In the genomic region with DNA sequence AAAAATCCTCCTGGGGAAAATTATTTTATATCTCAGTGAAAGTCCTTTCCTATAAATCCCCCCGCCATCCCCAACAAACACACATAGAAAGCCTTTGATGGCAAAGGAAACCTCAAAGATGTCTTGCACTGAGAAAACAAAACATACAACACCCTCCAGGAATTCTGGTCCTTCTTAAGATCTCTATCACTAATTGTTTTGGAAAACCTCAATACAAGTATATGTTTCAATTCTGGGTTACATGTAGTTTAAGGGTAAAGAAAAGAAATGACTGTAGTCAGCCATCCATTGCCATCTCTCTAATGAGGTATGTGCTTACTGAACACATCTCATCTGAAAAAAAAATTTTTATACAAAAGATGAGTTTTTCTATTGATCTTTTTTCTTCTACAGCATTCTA, we compare ENCODE assay signal across 17 cellular contexts.
DNase-seq lines count a peak whose midpoint lies in the region; ATAC-seq and TF ChIP-seq lines count a peak whose summit lies in the region.
"Had no signal": no experiment of that assay in that cellular context is flagged by ENCODE, and none has a peak within 500 bp of the region (broad histone marks: within the 10 kb centered on the region; RNA-seq: fewer than 3 reads in every experiment).

No MANE protein-coding gene starts in this region.

- H3F3A ChIP-seq in SK-N-SH (replicated peaks; ENCODE audit: insufficient read depth) = no peaks in the 10 kb centered on the region

- H3K9me2 ChIP-seq in SK-N-SH = no peaks in the 10 kb centered on the region

- H2AFZ ChIP-seq in SK-N-SH (ENCODE audit: low read depth) (no peak overlapping the region), neuronal stem cell (ENCODE audit: low read length) (peak overlapping the region; percentile 27)

- H3K4me1 ChIP-seq in SK-N-SH (ENCODE audit: control insufficient read depth in 1 of 2, insufficient read depth in 2 of 2, low read depth in 1 of 2, low read length in 1 of 2) (peaks cover 0 to 3% of the 10 kb centered on the region in 2 experiments; a peak in 2 of 4 replicates), adipocyte (ENCODE audit: control insufficient read depth, insufficient read depth, low read length) (peaks cover 30% of the 10 kb centered on the region), neuronal stem cell (ENCODE audit: control insufficient read depth in 2 of 2, insufficient read depth in 1 of 2, low read depth in 1 of 2, low read length in 2 of 2) (peaks cover 1 to 11% of the 10 kb centered on the region in 2 donors), right cardiac atrium (ENCODE audit: control insufficient read depth, insufficient read depth, low read length) (no peaks in the 10 kb centered on the region)
- H3K4me1 ChIP-seq: A549; BLaER1 treated with 17β-estradiol and CSF1 and Interleukin-3, amounts not matched to agents 10 nM and 100 nM had no signal

- no peak overlapping the region for H2BK120ac ChIP-seq in neuronal stem cell (ENCODE audit: low read depth, low read length)

- H3K27me3 Mint-ChIP-seq in brain = peaks cover 5% of the 10 kb centered on the region
- peaks cover 2% of the 10 kb centered on the region for H3K27me3 Mint-ChIP-seq in activated CD4-positive, alpha-beta memory T cell treated with anti-CD3 and anti-CD28 coated beads for 36 hours
- H3K27me3 Mint-ChIP-seq: CD4-positive, alpha-beta T cell had no signal

- no peaks in the 10 kb centered on the region for H3K9me3 Mint-ChIP-seq in brain
- H3K9me3 Mint-ChIP-seq in activated CD4-positive, alpha-beta memory T cell treated with anti-CD3 and anti-CD28 coated beads for 36 hours = no peaks in the 10 kb centered on the region
- H3K9me3 Mint-ChIP-seq: CD4-positive, alpha-beta T cell; CD8-positive, alpha-beta T cell had no signal

- CTCF ChIA-PET in SK-N-SH (lab: Yijun Ruan, JAX) = interaction anchor here (0.6 to 4.9 kb wide), 35 partner anchors 9 to 1002 kb away, joined by 3 to 139 read pairs (median 4); partner anchors contain the start of genes FSIP1, SRP14 and THBS1
- CTCF ChIA-PET in activated CD4-positive, alpha-beta memory T cell treated with anti-CD3 and anti-CD28 coated beads for 36 hours (lab: Charles Lee) = interaction anchor here (0.5 to 14.0 kb wide), 30 partner anchors 15 to 1245 kb away, joined by 3 to 211 read pairs (median 4); partner anchors contain the start of gene THBS1

- H3K9me3 ChIP-seq in SK-N-SH (no peaks in the 10 kb centered on the region), adipocyte (ENCODE audit: control insufficient read depth, low read length) (no peaks in the 10 kb centered on the region), neuronal stem cell (replicated peaks in 1 of 2; ENCODE audit: control insufficient read depth in 2 of 2, insufficient read depth in 1 of 2, low read depth in 1 of 2, low read length in 2 of 2) (no peaks in the 10 kb centered on the region), right cardiac atrium (ENCODE audit: control insufficient read depth, low read length) (no peaks in the 10 kb centered on the region)
- H3K9me3 ChIP-seq: A549; BLaER1 treated with 17β-estradiol and CSF1 and Interleukin-3, amounts not matched to agents 10 nM and 100 nM; Caco-2 had no signal

- H3K27me3 ChIP-seq in SK-N-SH (ENCODE audit: insufficient read depth) (no peaks in the 10 kb centered on the region), adipocyte (replicated peaks; ENCODE audit: control insufficient read depth, insufficient read depth, low read length) (no peaks in the 10 kb centered on the region), neuronal stem cell (ENCODE audit: control insufficient read depth in 3 of 3, insufficient read depth in 3 of 3, low read depth in 1 of 3, low read length in 3 of 3) (no peaks in the 10 kb centered on the region), right cardiac atrium (ENCODE audit: control insufficient read depth, insufficient read depth) (no peaks in the 10 kb centered on the region)
- H3K27me3 ChIP-seq: BLaER1 treated with 17β-estradiol and CSF1 and Interleukin-3, amounts not matched to agents 10 nM and 100 nM had no signal

- no peak overlapping the region for H2BK12ac ChIP-seq in neuronal stem cell (ENCODE audit: low read length)

- no peak overlapping the region for H3K4ac ChIP-seq in neuronal stem cell (ENCODE audit: low read length)

- H3K4me3 ChIP-seq in SK-N-SH (ENCODE audit: low read depth in 2 of 2, low read length in 1 of 2) = no peak overlapping the region
- H3K4me3 ChIP-seq in adipocyte (ENCODE audit: low read length) = no peak overlapping the region
- no peak overlapping the region for H3K4me3 ChIP-seq in neuronal stem cell (ENCODE audit: low read length in 2 of 2)
- no peak overlapping the region for H3K4me3 ChIP-seq in right cardiac atrium (ENCODE audit: low read length)
- H3K4me3 ChIP-seq: A549; BLaER1 treated with 17β-estradiol and CSF1 and Interleukin-3, amounts not matched to agents 10 nM and 100 nM had no signal

- no peak overlapping the region for H4K91ac ChIP-seq in neuronal stem cell (ENCODE audit: low read depth, low read length, poor library complexity)

- intact Hi-C loops in activated CD4-positive, alpha-beta memory T cell treated with anti-CD3 and anti-CD28 coated beads for 36 hours (cut with micrococcal nuclease) = loop anchor here (10.0 kb wide), 2 partner anchors 349 to 589 kb away; partner anchors contain the start of gene SRP14
- intact Hi-C loops in right cardiac atrium (cut with DNase I) = loop anchor here (5.0 to 10.0 kb wide), 3 partner anchors 67 to 971 kb away; no protein-coding TSS in a partner anchor

- DNase-seq in SK-N-SH = no peak
- DNase-seq in adipocyte (ENCODE audit: low read depth) = peak; percentile 44
- DNase-seq in neuronal stem cell (ENCODE audit: low spot score) = no peak
- DNase-seq in activated CD4-positive, alpha-beta memory T cell treated with anti-CD3 and anti-CD28 coated beads for 36 hours = no peak
- DNase-seq in right cardiac atrium = no peak
- no peak for DNase-seq in LoVo (ENCODE audit: low spot score)
- DNase-seq: GF-D8 had no signal

- no peaks in the 10 kb centered on the region for H3K79me1 ChIP-seq in neuronal stem cell (ENCODE audit: low read depth, low read length)

- ATAC-seq in SK-N-SH treated with all-trans-retinoic acid at 6 μM for 48 hours (no peak), right cardiac atrium (no peak)

- H3K36me3 ChIP-seq in SK-N-SH (replicated peaks in 1 of 2; ENCODE audit: control insufficient read depth in 1 of 2, insufficient read depth in 2 of 2, low read length in 1 of 2) (no peaks in the 10 kb centered on the region), adipocyte (ENCODE audit: control insufficient read depth, insufficient read depth, low read length, severe bottlenecking) (no peaks in the 10 kb centered on the region), neuronal stem cell (replicated peaks in 1 of 2; ENCODE audit: control insufficient read depth in 2 of 2, insufficient read depth in 2 of 2, low read length in 2 of 2) (no peaks in the 10 kb centered on the region)
- H3K36me3 ChIP-seq: BLaER1 treated with 17β-estradiol and CSF1 and Interleukin-3, amounts not matched to agents 10 nM and 100 nM had no signal

- no peaks in the 10 kb centered on the region for H3K79me2 ChIP-seq in SK-N-SH (ENCODE audit: insufficient read depth)

- H3K4me2 ChIP-seq in SK-N-SH (peak overlapping the region; percentile 16; the same call in 1 of the 2 replicates), neuronal stem cell (ENCODE audit: insufficient read depth, low read length, poor library complexity, severe bottlenecking) (no peak overlapping the region)
- H3K4me2 ChIP-seq: A549; BLaER1 treated with 17β-estradiol and CSF1 and Interleukin-3, amounts not matched to agents 10 nM and 100 nM had no signal

- H3K18ac ChIP-seq in neuronal stem cell (ENCODE audit: low read length) = no peak overlapping the region

- H3K27ac Mint-ChIP-seq in brain = peak overlapping the region in 3 of 5 experiments; percentile 20 to 79 (median 49)
- no peak overlapping the region for H3K27ac Mint-ChIP-seq in activated CD4-positive, alpha-beta memory T cell treated with anti-CD3 and anti-CD28 coated beads for 36 hours
- H3K27ac Mint-ChIP-seq: B cell; CD4-positive, alpha-beta T cell; CD8-positive, alpha-beta T cell had no signal

- no peak overlapping the region for H2AK5ac ChIP-seq in neuronal stem cell (ENCODE audit: low read depth, low read length)

- TF ChIP-seq CTCF in SK-N-SH (IDR thresholded peaks at IDR 0.05) (no peak), brain (conservative IDR thresholded peaks at IDR 0.05) (no peak)

- H3K36me3 Mint-ChIP-seq in brain = no peaks in the 10 kb centered on the region
- no peaks in the 10 kb centered on the region for H3K36me3 Mint-ChIP-seq in activated CD4-positive, alpha-beta memory T cell treated with anti-CD3 and anti-CD28 coated beads for 36 hours
- H3K36me3 Mint-ChIP-seq: CD8-positive, alpha-beta T cell had no signal

- H4K20me1 ChIP-seq in SK-N-SH (ENCODE audit: insufficient read depth) = no peaks in the 10 kb centered on the region
- H4K20me1 ChIP-seq: BLaER1 treated with 17β-estradiol and CSF1 and Interleukin-3, amounts not matched to agents 10 nM and 100 nM had no signal

- TF ChIP-seq EP300 in SK-N-SH (IDR thresholded peaks at IDR 0.05; ENCODE audit: borderline replicate concordance in 1 of 2, low read depth in 1 of 2, low read length in 1 of 2) = no peak

- H4K8ac ChIP-seq in neuronal stem cell (ENCODE audit: low read depth, low read length) = no peak overlapping the region

- no peak overlapping the region for H2BK15ac ChIP-seq in neuronal stem cell (ENCODE audit: low read length)

- H3K9ac ChIP-seq in SK-N-SH (no peak overlapping the region), adipocyte (ENCODE audit: low read length) (no peak overlapping the region), neuronal stem cell (ENCODE audit: low read depth, low read length, poor library complexity) (no peak overlapping the region)
- H3K9ac ChIP-seq: BLaER1 treated with 17β-estradiol and CSF1 and Interleukin-3, amounts not matched to agents 10 nM and 100 nM had no signal

- peaks cover 51% of the 10 kb centered on the region for H3K4me1 Mint-ChIP-seq in brain
- no peaks in the 10 kb centered on the region for H3K4me1 Mint-ChIP-seq in activated CD4-positive, alpha-beta memory T cell treated with anti-CD3 and anti-CD28 coated beads for 36 hours (ENCODE audit: low read depth)
- H3K4me1 Mint-ChIP-seq: B cell had no signal

- H3K27ac ChIP-seq in SK-N-SH (ENCODE audit: low read depth in 2 of 2, low read length in 1 of 2) (peak overlapping the region in 1 of 2 experiments; percentile 3; a peak in 1 of 4 replicates), neuronal stem cell (replicated peaks; ENCODE audit: low read length) (no peak overlapping the region), right cardiac atrium (ENCODE audit: low read length) (no peak overlapping the region)
- H3K27ac ChIP-seq: 22Rv1; A549; BLaER1 treated with 17β-estradiol and CSF1 and Interleukin-3, amounts not matched to agents 10 nM and 100 nM; C4-2B had no signal

- no peak overlapping the region for H3K23ac ChIP-seq in neuronal stem cell (ENCODE audit: low read depth, low read length, poor library complexity)

- H2BK5ac ChIP-seq in neuronal stem cell (ENCODE audit: low read length) = no peak overlapping the region

- no peak overlapping the region for H3K4me3 Mint-ChIP-seq in brain
- no peak overlapping the region for H3K4me3 Mint-ChIP-seq in activated CD4-positive, alpha-beta memory T cell treated with anti-CD3 and anti-CD28 coated beads for 36 hours
- H3K4me3 Mint-ChIP-seq: B cell; CD4-positive, alpha-beta T cell; CD8-positive, alpha-beta T cell had no signal

- no peak overlapping the region for H3K14ac ChIP-seq in neuronal stem cell (ENCODE audit: low read length)

- WGBS in SK-N-SH (ENCODE audit: low lambda C conversion rate) = 100% methylated on average over 1 of the region's 1 CpG
- WGBS in neuronal stem cell (ENCODE audit: extremely low coverage in 2 of 2, insufficient read length in 2 of 2, insufficient replicate concordance in 1 of 2), 2 donors = no CpG with 5 or more reads among the region's 1 CpG
- 95% methylated on average over 1 of the region's 1 CpG for WGBS in right cardiac atrium

- TF ChIP-seq RAD21 in SK-N-SH (IDR thresholded peaks at IDR 0.05; ENCODE audit: low read length) = no peak

- POLR2A ChIA-PET in SK-N-SH (lab: Yijun Ruan, JAX) = interaction anchor here (0.6 to 0.9 kb wide), 2 partner anchors 97 to 728 kb away, joined by 3 read pairs; partner anchors contain the start of gene FSIP1
- POLR2A ChIA-PET in activated CD4-positive, alpha-beta memory T cell treated with anti-CD3 and anti-CD28 coated beads for 36 hours (lab: Charles Lee) = no interaction called here
